8 cellular contexts compared by ENCODE assay signal in genomic region chr9:137034709-137035506, GRCh38. TPM values are rescaled to one million over a fixed set of nuclear protein-coding genes. Genes with fewer than 3 reads are reported as not detected.
DNase-seq lines count a peak whose midpoint lies in the region; ATAC-seq and TF ChIP-seq lines count a peak whose summit lies in the region.

No MANE protein-coding gene starts in this region.

- H3K4me3 Mint-ChIP-seq in brain (peak overlapping the region in 2 of 5 experiments; percentile 16 to 38), immature natural killer cell (peak overlapping the region; percentile 67 to 83 (median 81))

- peaks cover 9% of the 10 kb centered on the region for H3K4me1 Mint-ChIP-seq in brain
- peaks cover 43 to 44% of the 10 kb centered on the region in 2 donors for H3K4me1 Mint-ChIP-seq in immature natural killer cell

- peak overlapping the region; percentile 91 for H3K27ac ChIP-seq in VCaP

- no peaks in the 10 kb centered on the region for H3K36me3 Mint-ChIP-seq in brain
- no peaks in the 10 kb centered on the region for H3K36me3 Mint-ChIP-seq in immature natural killer cell

- ATAC-seq in HG02571 (IDR thresholded peaks at IDR 0.05; ENCODE audit: unreplicated experiment) (peak; percentile 46), GM21825 (IDR thresholded peaks at IDR 0.05; ENCODE audit: unreplicated experiment) (no peak)

- peak; percentile 97 for TF ChIP-seq CTCF in VCaP (conservative IDR thresholded peaks at IDR 0.05)
- TF ChIP-seq CTCF in brain (conservative IDR thresholded peaks at IDR 0.05) = peak; percentile 81 to 89

- H3K9me3 Mint-ChIP-seq in brain = no peaks in the 10 kb centered on the region
- no peaks in the 10 kb centered on the region for H3K9me3 Mint-ChIP-seq in immature natural killer cell

- H3K27me3 Mint-ChIP-seq in brain (no peaks in the 10 kb centered on the region), immature natural killer cell (ENCODE audit: low read depth in 3 of 3) (peaks cover 7 to 19% (median 12%) of the 10 kb centered on the region in 3 donors)

- DNase-seq in DMS79 treated with DMSO at 0.1 percent for 48 hours (lab: John Stamatoyannopoulos, UW) = peak; percentile 87
- DNase-seq in NCI-H2227 (lab: John Stamatoyannopoulos, UW; ENCODE audit: unreplicated experiment) = peak; percentile 86
- peak; percentile 82 to 87 (median 87) for DNase-seq in immature natural killer cell
- peak; percentile 65 for DNase-seq in smooth muscle cell of the brain vasculature (ENCODE audit: low read depth, low spot score)

- H3K27ac Mint-ChIP-seq in brain (peak overlapping the region in 3 of 5 experiments; percentile 43 to 75 (median 61)), immature natural killer cell (peak overlapping the region; percentile 68 to 90 (median 86))

RNA-seq across cellular contexts. Expression of gene FUT7, which starts 3.0 kb away (rescaled TPM):
- polyA plus RNA-seq in brain (ENCODE audit: insufficient read depth, low read depth, low replicate concordance) = not detected
- polyA plus RNA-seq in immature natural killer cell = 10 to 100 TPM; 20.6 to 33.0 (median 25.6) TPM

RNA-seq across cellular contexts. Expression of gene ABCA2, which starts 6.9 kb away (rescaled TPM):
- polyA plus RNA-seq in brain (ENCODE audit: insufficient read depth, low read depth, low replicate concordance) = 283 TPM
- polyA plus RNA-seq in immature natural killer cell = 10 to 100 TPM in 1 of 3 donors, 1 to 10 TPM in 2; 2.2 to 34.5 (median 6.3) TPM

RNA-seq across cellular contexts. Expression of gene NPDC1, which starts 11.1 kb away (rescaled TPM):
- polyA plus RNA-seq in brain (ENCODE audit: insufficient read depth, low read depth, low replicate concordance) = 210 TPM
- polyA plus RNA-seq in immature natural killer cell = 1 to 10 TPM in 2 of 3 donors, under 1 TPM in 1; 0.36 to 1.4 (median 1.1) TPM

RNA-seq across cellular contexts. Expression of gene ENTPD2, which starts 19.0 kb away (rescaled TPM):
- polyA plus RNA-seq in brain (ENCODE audit: insufficient read depth, low read depth, low replicate concordance) (66.8 TPM), immature natural killer cell (not detected)

RNA-seq across cellular contexts. Expression of gene SAPCD2, which starts 35.4 kb away (rescaled TPM):
- 65.8 TPM for polyA plus RNA-seq in brain (ENCODE audit: insufficient read depth, low read depth, low replicate concordance)
- under 1 TPM; 0.06 to 0.95 (median 0.39) TPM for polyA plus RNA-seq in immature natural killer cell

Comparison
In these comparisons a context has a peak if more than half of its experiments do, and no peak if none do; other contexts are left out.
1. RNA of gene FUT7, which starts 3.0 kb away (polyA plus RNA-seq): 20.6 to 33.0 TPM in immature natural killer cell; not detected in brain (single experiment); every median in the first group is over 10 times any median in the second.
2. RNA of gene NPDC1, which starts 11.1 kb away (polyA plus RNA-seq): 210 TPM in brain (single experiment); 0.36 to 1.4 TPM in immature natural killer cell; every median in the first group is over 10 times any median in the second.
3. Peak in every context shown above with its lines, with median percentiles within 50 percentile points of each other: DNase-seq.